Comparison of ENCODE assay signal across 1 cellular context in the genomic region with DNA sequence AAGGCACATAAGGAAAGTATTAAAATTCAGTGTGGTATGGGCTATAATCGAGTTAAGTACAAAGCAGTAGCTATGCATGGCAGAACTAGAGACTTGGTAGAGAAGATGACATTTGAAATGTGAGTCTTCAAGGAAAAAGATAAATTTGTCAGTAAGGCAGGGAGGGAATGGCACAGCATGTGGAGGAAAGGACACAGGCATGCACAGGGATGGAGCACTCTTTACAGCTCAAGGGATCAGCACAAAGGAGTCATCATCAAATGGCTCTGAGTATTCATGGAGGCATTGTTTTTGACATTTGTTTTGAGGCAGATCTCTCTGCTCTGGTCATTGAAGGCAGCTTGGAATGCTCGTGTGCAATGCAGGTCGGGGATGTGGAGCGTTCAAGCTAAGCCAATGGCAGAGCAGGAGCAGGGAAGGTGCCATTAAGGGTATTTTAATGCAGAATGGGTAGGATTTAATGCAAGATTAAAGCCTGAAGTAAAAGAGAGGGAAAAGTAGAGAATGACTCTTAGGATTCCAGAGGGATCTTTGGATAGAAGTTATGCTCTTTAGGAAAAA.
TF ChIP-seq lines count a peak whose summit lies in the region.

No MANE protein-coding gene starts in this region.

TF ChIP-seq in WTC11, 78 proteins besides CTCF, POLR2A, EP300 and RAD21 (continued from another document):
- TF ChIP-seq, protein P1, sequence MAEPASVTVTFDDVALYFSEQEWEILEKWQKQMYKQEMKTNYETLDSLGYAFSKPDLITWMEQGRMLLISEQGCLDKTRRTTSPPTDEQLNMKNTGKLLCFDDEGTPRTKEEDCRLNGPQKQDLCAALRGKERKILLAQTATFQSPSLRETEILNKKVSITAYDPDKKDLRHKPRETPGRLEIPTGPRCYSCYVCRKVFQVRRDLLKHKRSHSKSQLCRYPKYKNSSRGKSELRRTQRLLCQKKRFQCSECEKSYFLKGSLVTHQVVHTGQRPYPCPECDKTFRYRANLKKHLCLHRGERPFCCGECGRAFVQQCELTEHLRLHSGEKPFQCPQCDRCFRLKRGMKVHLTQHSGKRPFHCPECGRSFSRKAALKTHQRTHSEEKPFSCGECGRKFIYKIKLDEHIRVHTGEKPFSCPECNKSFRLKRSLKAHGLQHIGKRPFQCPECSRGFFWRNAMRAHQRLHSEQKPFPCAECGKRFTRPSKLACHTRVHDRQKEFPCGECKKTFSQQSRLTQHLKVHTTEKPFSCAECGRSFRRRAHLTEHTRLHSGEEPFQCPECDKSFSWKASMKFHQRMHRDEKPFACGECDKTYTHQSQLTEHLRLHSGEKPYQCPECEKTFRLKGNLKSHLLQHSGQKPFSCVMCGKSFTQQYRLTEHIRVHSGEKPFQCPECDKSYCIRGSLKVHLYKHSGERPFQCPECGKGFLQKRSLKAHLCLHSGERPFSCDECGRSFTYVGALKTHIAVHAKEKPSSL (CRISPR knock-in tag; conservative IDR thresholded peaks at IDR 0.05) = no peak
- TF ChIP-seq, protein P2, sequence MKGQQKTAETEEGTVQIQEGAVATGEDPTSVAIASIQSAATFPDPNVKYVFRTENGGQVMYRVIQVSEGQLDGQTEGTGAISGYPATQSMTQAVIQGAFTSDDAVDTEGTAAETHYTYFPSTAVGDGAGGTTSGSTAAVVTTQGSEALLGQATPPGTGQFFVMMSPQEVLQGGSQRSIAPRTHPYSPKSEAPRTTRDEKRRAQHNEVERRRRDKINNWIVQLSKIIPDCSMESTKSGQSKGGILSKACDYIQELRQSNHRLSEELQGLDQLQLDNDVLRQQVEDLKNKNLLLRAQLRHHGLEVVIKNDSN (CRISPR knock-in tag; IDR thresholded peaks at IDR 0.05) = no peak
- TF ChIP-seq, protein P3, sequence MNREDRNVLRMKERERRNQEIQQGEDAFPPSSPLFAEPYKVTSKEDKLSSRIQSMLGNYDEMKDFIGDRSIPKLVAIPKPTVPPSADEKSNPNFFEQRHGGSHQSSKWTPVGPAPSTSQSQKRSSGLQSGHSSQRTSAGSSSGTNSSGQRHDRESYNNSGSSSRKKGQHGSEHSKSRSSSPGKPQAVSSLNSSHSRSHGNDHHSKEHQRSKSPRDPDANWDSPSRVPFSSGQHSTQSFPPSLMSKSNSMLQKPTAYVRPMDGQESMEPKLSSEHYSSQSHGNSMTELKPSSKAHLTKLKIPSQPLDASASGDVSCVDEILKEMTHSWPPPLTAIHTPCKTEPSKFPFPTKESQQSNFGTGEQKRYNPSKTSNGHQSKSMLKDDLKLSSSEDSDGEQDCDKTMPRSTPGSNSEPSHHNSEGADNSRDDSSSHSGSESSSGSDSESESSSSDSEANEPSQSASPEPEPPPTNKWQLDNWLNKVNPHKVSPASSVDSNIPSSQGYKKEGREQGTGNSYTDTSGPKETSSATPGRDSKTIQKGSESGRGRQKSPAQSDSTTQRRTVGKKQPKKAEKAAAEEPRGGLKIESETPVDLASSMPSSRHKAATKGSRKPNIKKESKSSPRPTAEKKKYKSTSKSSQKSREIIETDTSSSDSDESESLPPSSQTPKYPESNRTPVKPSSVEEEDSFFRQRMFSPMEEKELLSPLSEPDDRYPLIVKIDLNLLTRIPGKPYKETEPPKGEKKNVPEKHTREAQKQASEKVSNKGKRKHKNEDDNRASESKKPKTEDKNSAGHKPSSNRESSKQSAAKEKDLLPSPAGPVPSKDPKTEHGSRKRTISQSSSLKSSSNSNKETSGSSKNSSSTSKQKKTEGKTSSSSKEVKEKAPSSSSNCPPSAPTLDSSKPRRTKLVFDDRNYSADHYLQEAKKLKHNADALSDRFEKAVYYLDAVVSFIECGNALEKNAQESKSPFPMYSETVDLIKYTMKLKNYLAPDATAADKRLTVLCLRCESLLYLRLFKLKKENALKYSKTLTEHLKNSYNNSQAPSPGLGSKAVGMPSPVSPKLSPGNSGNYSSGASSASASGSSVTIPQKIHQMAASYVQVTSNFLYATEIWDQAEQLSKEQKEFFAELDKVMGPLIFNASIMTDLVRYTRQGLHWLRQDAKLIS (CRISPR knock-in tag; IDR thresholded peaks at IDR 0.05; ENCODE audit: borderline replicate concordance) = no peak
- TF ChIP-seq ZNF219 (CRISPR knock-in tag; IDR thresholded peaks at IDR 0.05; ENCODE audit: borderline replicate concordance) = no peak
- TF ChIP-seq ZNF121 (CRISPR knock-in tag; IDR thresholded peaks at IDR 0.05) = no peak
- no peak for TF ChIP-seq TEAD4 (CRISPR knock-in tag; IDR thresholded peaks at IDR 0.05)
- TF ChIP-seq, protein P4, sequence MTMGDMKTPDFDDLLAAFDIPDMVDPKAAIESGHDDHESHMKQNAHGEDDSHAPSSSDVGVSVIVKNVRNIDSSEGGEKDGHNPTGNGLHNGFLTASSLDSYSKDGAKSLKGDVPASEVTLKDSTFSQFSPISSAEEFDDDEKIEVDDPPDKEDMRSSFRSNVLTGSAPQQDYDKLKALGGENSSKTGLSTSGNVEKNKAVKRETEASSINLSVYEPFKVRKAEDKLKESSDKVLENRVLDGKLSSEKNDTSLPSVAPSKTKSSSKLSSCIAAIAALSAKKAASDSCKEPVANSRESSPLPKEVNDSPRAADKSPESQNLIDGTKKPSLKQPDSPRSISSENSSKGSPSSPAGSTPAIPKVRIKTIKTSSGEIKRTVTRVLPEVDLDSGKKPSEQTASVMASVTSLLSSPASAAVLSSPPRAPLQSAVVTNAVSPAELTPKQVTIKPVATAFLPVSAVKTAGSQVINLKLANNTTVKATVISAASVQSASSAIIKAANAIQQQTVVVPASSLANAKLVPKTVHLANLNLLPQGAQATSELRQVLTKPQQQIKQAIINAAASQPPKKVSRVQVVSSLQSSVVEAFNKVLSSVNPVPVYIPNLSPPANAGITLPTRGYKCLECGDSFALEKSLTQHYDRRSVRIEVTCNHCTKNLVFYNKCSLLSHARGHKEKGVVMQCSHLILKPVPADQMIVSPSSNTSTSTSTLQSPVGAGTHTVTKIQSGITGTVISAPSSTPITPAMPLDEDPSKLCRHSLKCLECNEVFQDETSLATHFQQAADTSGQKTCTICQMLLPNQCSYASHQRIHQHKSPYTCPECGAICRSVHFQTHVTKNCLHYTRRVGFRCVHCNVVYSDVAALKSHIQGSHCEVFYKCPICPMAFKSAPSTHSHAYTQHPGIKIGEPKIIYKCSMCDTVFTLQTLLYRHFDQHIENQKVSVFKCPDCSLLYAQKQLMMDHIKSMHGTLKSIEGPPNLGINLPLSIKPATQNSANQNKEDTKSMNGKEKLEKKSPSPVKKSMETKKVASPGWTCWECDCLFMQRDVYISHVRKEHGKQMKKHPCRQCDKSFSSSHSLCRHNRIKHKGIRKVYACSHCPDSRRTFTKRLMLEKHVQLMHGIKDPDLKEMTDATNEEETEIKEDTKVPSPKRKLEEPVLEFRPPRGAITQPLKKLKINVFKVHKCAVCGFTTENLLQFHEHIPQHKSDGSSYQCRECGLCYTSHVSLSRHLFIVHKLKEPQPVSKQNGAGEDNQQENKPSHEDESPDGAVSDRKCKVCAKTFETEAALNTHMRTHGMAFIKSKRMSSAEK (CRISPR knock-in tag; IDR thresholded peaks at IDR 0.05; ENCODE audit: borderline replicate concordance) = no peak
